ENCODE assay signal across 18 cellular contexts in genomic region chr13:31476266-31476665, GRCh38.
DNase-seq lines count a peak whose midpoint lies in the region; ATAC-seq, FAIRE-seq and TF ChIP-seq lines count a peak whose summit lies in the region.
"Had no signal": no experiment of that assay in that cellular context is flagged by ENCODE, and none has a peak within 500 bp of the region (broad histone marks: within the 10 kb centered on the region; RNA-seq: fewer than 3 reads in every experiment).

No MANE protein-coding gene starts in this region.

- intact Hi-C loops in left cardiac atrium (cut with DNase I) (no loop called here), Right ventricle myocardium superior (cut with DNase I) (no loop called here)

- H3K4me2 ChIP-seq in astrocyte (ENCODE audit: low read length) = peak overlapping the region; percentile 41

- no peaks in the 10 kb centered on the region for H4K20me1 ChIP-seq in astrocyte (ENCODE audit: insufficient read depth, low read length)

- DNase-seq in left cardiac atrium = peak; percentile 46
- no peak for DNase-seq in Right ventricle myocardium superior
- peak; percentile 84 for DNase-seq in astrocyte (ENCODE audit: low read depth)
- peak; percentile 6 for DNase-seq in left kidney (ENCODE audit: low read depth, low spot score)
- no peak for DNase-seq in dermis blood vessel endothelial cell
- DNase-seq in DMS53 treated with DMSO at 0.1 percent for 48 hours (lab: John Stamatoyannopoulos, UW; ENCODE audit: unreplicated experiment) = no peak
- DNase-seq in erythroblast (lab: John Stamatoyannopoulos, UW) = no peak
- DNase-seq: activated CD4-positive, alpha-beta T cell treated with anti-CD3 and anti-CD28 coated beads, Interleukin-2, amount 10 ng/mL, durations not matched to agents 24 days and 14 days; AML-193; H9; NCI-H1092 had no signal

- H3K4me3 ChIP-seq in astrocyte (ENCODE audit: insufficient read depth, low read depth, low read length) = no peak overlapping the region
- H3K4me3 ChIP-seq: body of pancreas, heart left ventricle had no signal

- no peaks in the 10 kb centered on the region for H3K27me3 Mint-ChIP-seq in astrocyte (ENCODE audit: low read depth, unreplicated experiment)
- H3K27me3 Mint-ChIP-seq: activated CD4-positive, alpha-beta T cell treated with anti-CD3 and anti-CD28 coated beads, Interleukin-2, amount 10 ng/mL, durations not matched to agents 24 days and 14 days; type B pancreatic cell had no signal

- no peak overlapping the region for H2AFZ ChIP-seq in astrocyte (ENCODE audit: low read depth, low read length)

- peak overlapping the region; percentile 73 for H3K9ac ChIP-seq in astrocyte (ENCODE audit: low read length)

- peaks cover 5% of the 10 kb centered on the region for H3K4me1 Mint-ChIP-seq in astrocyte (ENCODE audit: low read depth, unreplicated experiment)
- H3K4me1 Mint-ChIP-seq: activated CD4-positive, alpha-beta T cell treated with anti-CD3 and anti-CD28 coated beads, Interleukin-2, amount 10 ng/mL, durations not matched to agents 24 days and 14 days; activated T-helper 17 cell treated with anti-CD3 and anti-CD28 coated beads, Interleukin-2, amount 50 U/mL, for 72 hours had no signal

- no peak overlapping the region for H3K4me3 Mint-ChIP-seq in astrocyte (ENCODE audit: unreplicated experiment)
- H3K4me3 Mint-ChIP-seq: activated CD4-positive, alpha-beta T cell treated with anti-CD3 and anti-CD28 coated beads, Interleukin-2, amount 10 ng/mL, durations not matched to agents 24 days and 14 days; activated T-helper 17 cell treated with anti-CD3 and anti-CD28 coated beads, Interleukin-2, amount 50 U/mL, for 72 hours; H9; T-helper 1 cell treated with Interleukin-12 subunit alpha and Interleukin-12 subunit beta and Interleukin-4 antibody, amounts not matched to agents 30 μg/mL and 1 μg/mL, for 36 hours; type B pancreatic cell had no signal

- no peaks in the 10 kb centered on the region for H3K9me3 Mint-ChIP-seq in astrocyte (ENCODE audit: unreplicated experiment)
- H3K9me3 Mint-ChIP-seq: activated CD4-positive, alpha-beta T cell treated with anti-CD3 and anti-CD28 coated beads, Interleukin-2, amount 10 ng/mL, durations not matched to agents 24 days and 14 days; H9; T-helper 1 cell treated with Interleukin-12 subunit alpha and Interleukin-12 subunit beta and Interleukin-4 antibody, amounts not matched to agents 30 μg/mL and 1 μg/mL, for 36 hours; type B pancreatic cell had no signal

- FAIRE-seq in astrocyte (lab: Jason Lieb, UNC) = no peak
- FAIRE-seq: GM18507 had no signal

- no peaks in the 10 kb centered on the region for H3K36me3 ChIP-seq in astrocyte (ENCODE audit: insufficient read depth, low read length)
- H3K36me3 ChIP-seq: heart left ventricle had no signal

- no peaks in the 10 kb centered on the region for H3K79me2 ChIP-seq in astrocyte (ENCODE audit: insufficient read depth, low read length)

- peak in 1 of 2 donors; percentile 86 for ATAC-seq in left cardiac atrium
- ATAC-seq in Right ventricle myocardium superior (ENCODE audit: poor library complexity) = no peak
- no peak for ATAC-seq in GM18907 (IDR thresholded peaks at IDR 0.05; ENCODE audit: unreplicated experiment)
- ATAC-seq: activated T-helper 17 cell treated with anti-CD3 and anti-CD28 coated beads, Interleukin-2, amount 50 U/mL, for 72 hours; body of pancreas had no signal

- peak overlapping the region; percentile 41 for H3K27ac Mint-ChIP-seq in astrocyte (ENCODE audit: unreplicated experiment)
- H3K27ac Mint-ChIP-seq: activated CD4-positive, alpha-beta T cell treated with anti-CD3 and anti-CD28 coated beads, Interleukin-2, amount 10 ng/mL, durations not matched to agents 24 days and 14 days; activated T-helper 17 cell treated with anti-CD3 and anti-CD28 coated beads, Interleukin-2, amount 50 U/mL, for 72 hours; T-helper 1 cell treated with Interleukin-12 subunit alpha and Interleukin-12 subunit beta and Interleukin-4 antibody, amounts not matched to agents 30 μg/mL and 1 μg/mL, for 36 hours; type B pancreatic cell had no signal

- H3K9me3 ChIP-seq in astrocyte (ENCODE audit: insufficient read depth, low read depth, low read length) = no peaks in the 10 kb centered on the region
- H3K9me3 ChIP-seq: body of pancreas, heart left ventricle had no signal

- no peak for TF ChIP-seq POLR2A in erythroblast (IDR thresholded peaks at IDR 0.05; ENCODE audit: low read length)

- peaks cover 17% of the 10 kb centered on the region for H3K4me1 ChIP-seq in astrocyte (ENCODE audit: insufficient read depth, low read length)
- H3K4me1 ChIP-seq: body of pancreas had no signal

- H3K27me3 ChIP-seq in astrocyte (ENCODE audit: insufficient read depth, low read length) = no peaks in the 10 kb centered on the region
- H3K27me3 ChIP-seq: body of pancreas had no signal

- TF ChIP-seq CTCF in astrocyte (IDR thresholded peaks at IDR 0.05; ENCODE audit: insufficient read depth, low read depth, low read length) = no peak

- H3K27ac ChIP-seq in astrocyte (ENCODE audit: low read depth, low read length) = peak overlapping the region; percentile 91
- H3K27ac ChIP-seq: body of pancreas, heart left ventricle had no signal

- H3K36me3 Mint-ChIP-seq in astrocyte (ENCODE audit: low read depth, unreplicated experiment) = no peaks in the 10 kb centered on the region
- H3K36me3 Mint-ChIP-seq: type B pancreatic cell had no signal

Comparison
In these comparisons a context has a peak if more than half of its experiments do, and no peak if none do; other contexts are left out.
1. DNase-seq: peak in left cardiac atrium (single experiment), astrocyte (single experiment) and left kidney (single experiment); none in Right ventricle myocardium superior (single experiment), dermis blood vessel endothelial cell (single experiment), DMS53 treated with DMSO at 0.1 percent for 48 hours (single experiment) and erythroblast (0 of 2).